ENCODE assay signal across 11 cellular contexts in the genomic region with DNA sequence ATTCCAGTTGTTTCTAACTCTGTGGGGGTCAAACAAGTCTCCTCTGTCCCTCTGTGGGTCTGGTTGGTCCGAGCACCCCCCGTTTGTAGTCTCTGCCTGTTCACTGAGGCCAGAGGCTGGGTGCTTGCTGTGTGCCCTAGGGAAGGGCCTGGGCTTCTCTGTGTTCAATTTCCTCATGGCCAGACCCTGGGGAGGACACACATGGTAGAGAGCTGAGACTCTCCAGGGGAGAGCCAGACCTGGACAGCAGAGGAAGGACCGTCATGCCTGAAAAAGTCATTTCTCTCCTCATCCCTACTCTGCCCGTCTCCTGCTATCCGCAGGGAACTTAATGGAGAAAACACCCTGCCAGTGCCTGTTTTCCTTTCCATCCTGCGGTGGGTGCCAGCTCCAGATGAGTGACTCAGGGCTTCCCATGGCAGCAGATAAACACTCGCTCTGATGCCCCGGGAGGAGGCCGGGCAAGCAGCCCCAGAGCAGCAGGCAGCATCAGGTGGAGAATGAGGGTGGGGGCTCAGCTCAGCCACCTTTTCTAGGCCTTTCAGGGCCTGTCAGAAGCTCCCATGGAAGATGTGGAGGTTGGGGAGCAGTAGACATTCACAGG. TPM values are rescaled to one million over a fixed set of nuclear protein-coding genes. Genes with fewer than 3 reads are reported as not detected.
A peak's percentile ranks its signal among the peaks of the same experiment; 100 is the strongest.
DNase-seq lines count a peak whose midpoint lies in the region; ATAC-seq and TF ChIP-seq lines count a peak whose summit lies in the region.
"Had no signal": no experiment of that assay in that cellular context is flagged by ENCODE, and none has a peak within 500 bp of the region (broad histone marks: within the 10 kb centered on the region; RNA-seq: fewer than 3 reads in every experiment).

No MANE protein-coding gene starts in this region.

- H3K27me3 Mint-ChIP-seq in chondrocyte (ENCODE audit: low read depth), result no peaks in the 10 kb centered on the region
- H3K27me3 Mint-ChIP-seq: stimulated activated naive CD8-positive, alpha-beta T cell treated with anti-CD3 and anti-CD28 coated beads, Interleukin-15, Interleukin-2, amounts not matched to agents 100 ng/mL and 50 ng/mL, for 24 hours had no signal

- no peak for TF ChIP-seq EP300 in upper lobe of left lung (IDR thresholded peaks at IDR 0.05)

- H3K9me1 ChIP-seq in IMR-90 (ENCODE audit: insufficient read depth, low read length), result peaks cover 17% of the 10 kb centered on the region

- H2BK12ac ChIP-seq in mesenchymal stem cell (ENCODE audit: low read length in 2 of 2), result peak overlapping the region; percentile 88 to 95

- H2AK9ac ChIP-seq in IMR-90 (replicated peaks; ENCODE audit: low read depth, low read length, poor library complexity), result peak overlapping the region; percentile 84

- WGBS in IMR-90 (ENCODE audit: extremely low coverage in 2 of 2, insufficient read length in 1 of 2), 2 experiments, result 80% methylated on average over 4 of the region's 9 CpGs; no CpG with 5 or more reads in 1 of the 2 experiments
- WGBS in mesenchymal stem cell, result 89% methylated on average over 9 of the region's 9 CpGs
- 86 to 88% methylated on average over 8 to 9 of the region's 9 CpGs for WGBS in upper lobe of left lung, 2 donors

- H2AFZ ChIP-seq in IMR-90 (replicated peaks; ENCODE audit: low read length, poor library complexity), result peak overlapping the region; percentile 74
- no peak overlapping the region for H2AFZ ChIP-seq in mesenchymal stem cell (ENCODE audit: low read depth, low read length)

- DNase-seq in ACHN (peak; percentile 80), IMR-90 (peak; percentile 37), chondrocyte (ENCODE audit: low spot score) (no peak), mesenchymal stem cell (peak; percentile 51), upper lobe of left lung (no peak), UCSD-AML1 (lab: John Stamatoyannopoulos, UW; ENCODE audit: unreplicated experiment) (no peak)
- DNase-seq: effector memory CD8-positive, alpha-beta T cell had no signal

- no peak overlapping the region for H3K23ac ChIP-seq in IMR-90 (ENCODE audit: low read depth, low read length)
- no peak overlapping the region for H3K23ac ChIP-seq in mesenchymal stem cell (ENCODE audit: low read length in 2 of 2)

- TF ChIP-seq CTCF in IMR-90 (conservative IDR thresholded peaks at IDR 0.05; ENCODE audit: low read depth, low read length) (no peak), chondrocyte (IDR thresholded peaks at IDR 0.05) (no peak), upper lobe of left lung (IDR thresholded peaks at IDR 0.05) (no peak)

- H2BK20ac ChIP-seq in IMR-90 (ENCODE audit: low read depth, low read length), result peak overlapping the region; percentile 73

- H3K4me1 ChIP-seq in IMR-90 (ENCODE audit: control insufficient read depth, insufficient read depth, low read length) (peaks cover 18% of the 10 kb centered on the region), mesenchymal stem cell (ENCODE audit: control insufficient read depth, insufficient read depth, low read depth, low read length) (peaks cover 27% of the 10 kb centered on the region), upper lobe of left lung (peaks cover 15 to 23% (median 21%) of the 10 kb centered on the region in 4 donors)

- peak overlapping the region; percentile 89 for H3K4ac ChIP-seq in IMR-90 (ENCODE audit: low read depth, low read length)
- peak overlapping the region; percentile 86 to 91 for H3K4ac ChIP-seq in mesenchymal stem cell (ENCODE audit: low read depth in 1 of 2, low read length in 2 of 2)

- H3K56ac ChIP-seq in IMR-90 (ENCODE audit: extremely low read depth, insufficient read depth, low read length), result no peak overlapping the region

- peaks cover 2% of the 10 kb centered on the region for H3K36me3 Mint-ChIP-seq in chondrocyte (ENCODE audit: low read depth)

- H2BK15ac ChIP-seq in IMR-90 (ENCODE audit: low read depth, low read length), result peak overlapping the region; percentile 77; the same call in 2 of the 3 replicates
- peak overlapping the region; percentile 94 for H2BK15ac ChIP-seq in mesenchymal stem cell (ENCODE audit: low read depth, poor library complexity, severe bottlenecking)

- H2BK5ac ChIP-seq in IMR-90 (ENCODE audit: low read depth, low read length, poor library complexity, severe bottlenecking), result no peak overlapping the region
- no peak overlapping the region for H2BK5ac ChIP-seq in mesenchymal stem cell (ENCODE audit: low read depth, low read length, poor library complexity, severe bottlenecking)

- H4K5ac ChIP-seq in IMR-90 (ENCODE audit: low read depth, low read length), result peak overlapping the region; percentile 39; the same call in 1 of the 2 replicates

- peak overlapping the region; percentile 74 for H3K14ac ChIP-seq in IMR-90 (replicated peaks; ENCODE audit: low read depth, low read length)
- H3K14ac ChIP-seq in mesenchymal stem cell (ENCODE audit: low read length in 2 of 2), result peak overlapping the region in 1 of 2 experiments; percentile 62

- no peaks in the 10 kb centered on the region for H3K9me3 Mint-ChIP-seq in chondrocyte (ENCODE audit: low read depth)
- H3K9me3 Mint-ChIP-seq: effector memory CD8-positive, alpha-beta T cell; stimulated activated naive CD8-positive, alpha-beta T cell treated with anti-CD3 and anti-CD28 coated beads, Interleukin-15, Interleukin-2, amounts not matched to agents 100 ng/mL and 50 ng/mL, for 24 hours had no signal

- TF ChIP-seq POLR2A in IMR-90 (IDR thresholded peaks at IDR 0.05; ENCODE audit: low read depth, low read length), result no peak
- no peak for TF ChIP-seq POLR2A in upper lobe of left lung (IDR thresholded peaks at IDR 0.05)

- H3K36me3 ChIP-seq in IMR-90 (ENCODE audit: control insufficient read depth, insufficient read depth, low read length) (no peaks in the 10 kb centered on the region), mesenchymal stem cell (ENCODE audit: control insufficient read depth in 1 of 2, insufficient read depth in 2 of 2, low read depth in 1 of 2, low read length in 2 of 2) (no peaks in the 10 kb centered on the region), upper lobe of left lung (no peaks in the 10 kb centered on the region)
- H3K36me3 ChIP-seq: left lung had no signal

- peaks cover 49% of the 10 kb centered on the region for H3K4me1 Mint-ChIP-seq in chondrocyte (ENCODE audit: low read depth)

- intact Hi-C loops in IMR-90 (cut with micrococcal nuclease), result no loop called here

- no peak overlapping the region for H3K4me3 ChIP-seq in IMR-90 (ENCODE audit: insufficient read depth, low read depth, low read length)
- no peak overlapping the region for H3K4me3 ChIP-seq in mesenchymal stem cell (ENCODE audit: insufficient read depth in 1 of 2, low read depth in 1 of 2, low read length in 2 of 2)
- no peak overlapping the region for H3K4me3 ChIP-seq in upper lobe of left lung
- H3K4me3 ChIP-seq: left lung had no signal

- ATAC-seq in IMR-90 (ENCODE audit: low read depth) (no peak), upper lobe of left lung (ENCODE audit: low FRiP score in 2 of 2) (no peak), GM19397 (IDR thresholded peaks at IDR 0.05; ENCODE audit: unreplicated experiment) (no peak), GM21737 (IDR thresholded peaks at IDR 0.05; ENCODE audit: unreplicated experiment) (no peak)
- ATAC-seq: effector memory CD8-positive, alpha-beta T cell had no signal

- in situ Hi-C loops in ACHN (cut with HindIII; ENCODE audit: low pct_ligation_motif_present, low pct_unique_long_range_greater_than_20kb, low sequenced_read_pairs) (no loop called here), IMR-90 (cut with MboI; ENCODE audit: low sequenced_read_pairs) (no loop called here)

- peak overlapping the region; percentile 88 for H2BK120ac ChIP-seq in IMR-90 (ENCODE audit: low read depth, low read length)
- H2BK120ac ChIP-seq in mesenchymal stem cell (ENCODE audit: low read depth, low read length), result peak overlapping the region; percentile 93

- CTCF ChIA-PET in IMR-90 (lab: Yijun Ruan, JAX), result no interaction called here

- peak overlapping the region; percentile 19 for H3K4me3 Mint-ChIP-seq in chondrocyte (ENCODE audit: unreplicated experiment)
- H3K4me3 Mint-ChIP-seq: effector memory CD8-positive, alpha-beta T cell; stimulated activated naive CD8-positive, alpha-beta T cell treated with anti-CD3 and anti-CD28 coated beads, Interleukin-15, Interleukin-2, amounts not matched to agents 100 ng/mL and 50 ng/mL, for 24 hours had no signal

- H4K8ac ChIP-seq in IMR-90 (ENCODE audit: low read depth in 2 of 2, low read length in 2 of 2) (peak overlapping the region; percentile 73 to 75; a peak in 3 of 4 replicates), mesenchymal stem cell (ENCODE audit: low read length) (peak overlapping the region; percentile 81)

- no peak overlapping the region for H3K9ac ChIP-seq in IMR-90 (ENCODE audit: low read depth, low read length)
- peak overlapping the region; percentile 68 for H3K9ac ChIP-seq in mesenchymal stem cell (ENCODE audit: low read length)

- H4K91ac ChIP-seq in IMR-90 (ENCODE audit: insufficient read depth, low read depth, low read length) (peak overlapping the region; percentile 64), mesenchymal stem cell (ENCODE audit: low read length) (peak overlapping the region; percentile 89)

- H3K27me3 ChIP-seq in IMR-90 (ENCODE audit: control insufficient read depth, insufficient read depth, low read length) (no peaks in the 10 kb centered on the region), mesenchymal stem cell (ENCODE audit: control insufficient read depth in 1 of 2, insufficient read depth in 1 of 2, low read length in 2 of 2) (peaks cover 8 to 17% of the 10 kb centered on the region in 2 experiments), upper lobe of left lung (no peaks in the 10 kb centered on the region)
- H3K27me3 ChIP-seq: left lung had no signal

- H3K79me1 ChIP-seq in IMR-90 (ENCODE audit: low read depth in 1 of 2, low read length in 2 of 2) (no peaks in the 10 kb centered on the region; a peak in 1 of 4 replicates), mesenchymal stem cell (replicated peaks; ENCODE audit: low read length, poor library complexity, severe bottlenecking) (no peaks in the 10 kb centered on the region)

- POLR2A ChIA-PET in IMR-90 (lab: Charles Lee; ENCODE audit: unreplicated experiment), result interaction anchor here (0.6 kb wide), 1 partner anchor 77 kb away, joined by 5 read pairs; no protein-coding TSS in a partner anchor

- H3K27ac ChIP-seq in IMR-90 (ENCODE audit: insufficient read depth, low read length) (no peak overlapping the region), mesenchymal stem cell (ENCODE audit: low read length, poor library complexity, severe bottlenecking) (peak overlapping the region; percentile 32), upper lobe of left lung (peak overlapping the region in 1 of 4 donors; percentile 35)

- H3K9me3 ChIP-seq in IMR-90 (ENCODE audit: control insufficient read depth, insufficient read depth, low read length) (no peaks in the 10 kb centered on the region), mesenchymal stem cell (ENCODE audit: control insufficient read depth, low read length) (peaks cover 1% of the 10 kb centered on the region), upper lobe of left lung (no peaks in the 10 kb centered on the region)
- H3K9me3 ChIP-seq: left lung had no signal

- peak overlapping the region; percentile 16; the same call in 1 of the 2 replicates for H3K18ac ChIP-seq in IMR-90 (ENCODE audit: low read depth, low read length)
- peak overlapping the region; percentile 83 to 85 for H3K18ac ChIP-seq in mesenchymal stem cell (ENCODE audit: low read depth in 1 of 2, low read length in 2 of 2)

- no TSS peak for BruUV-seq in IMR-90 (replicated peaks; lab: Mats Ljungman, UMichigan)

- dilution Hi-C loops in IMR-90 (cut with HindIII; ENCODE audit: low sequenced_read_pairs, unreplicated experiment), result no loop called here

- TF ChIP-seq RAD21 in IMR-90 (IDR thresholded peaks at IDR 0.05; ENCODE audit: low read length), result no peak

- H2AK5ac ChIP-seq in IMR-90 (ENCODE audit: low read depth, low read length) (peak overlapping the region; percentile 88), mesenchymal stem cell (ENCODE audit: low read length, severe bottlenecking) (peak overlapping the region; percentile 82)

- peak overlapping the region; percentile 99 for H3K27ac Mint-ChIP-seq in chondrocyte (ENCODE audit: unreplicated experiment)
- H3K27ac Mint-ChIP-seq: effector memory CD8-positive, alpha-beta T cell; stimulated activated naive CD8-positive, alpha-beta T cell treated with anti-CD3 and anti-CD28 coated beads, Interleukin-15, Interleukin-2, amounts not matched to agents 100 ng/mL and 50 ng/mL, for 24 hours had no signal

- H3K4me2 ChIP-seq in IMR-90 (ENCODE audit: low read depth, low read length) (no peak overlapping the region), mesenchymal stem cell (ENCODE audit: low read length, poor library complexity, severe bottlenecking) (no peak overlapping the region)

- H4K20me1 ChIP-seq in IMR-90 (ENCODE audit: insufficient read depth, low read length), result no peaks in the 10 kb centered on the region; the same call in 1 of the 2 replicates

RNA-seq across cellular contexts. Expression of a gene that starts 51.9 kb away (rescaled TPM):
- total RNA-seq in IMR-90 (2012; rRNA removed) (0.54 and 0.83 TPM in 2 replicates), chondrocyte (4.9 to 15.1 TPM (median 6.1 TPM) in 3 replicates), upper lobe of left lung (10 to 100 TPM in 1 of 6 donors, 1 to 10 TPM in 5; 3.9 to 11.0 (median 5.1) TPM)
- polyA plus RNA-seq in IMR-90 (2012; rRNA removed), result 13.7 and 14.9 TPM in 2 replicates
- 10.8 and 34.1 TPM in 2 replicates for polyA plus RNA-seq in IMR-90 (2012; cell fraction: cytosol; rRNA removed)
- 54.0 and 64.7 TPM in 2 replicates for polyA plus RNA-seq in IMR-90 (2012; cell fraction: nucleus; rRNA removed; ENCODE audit: low replicate concordance)
- polyA plus RNA-seq in mesenchymal stem cell (2013, experiment 1 of 2), result 36.2 TPM
- 36.0 TPM for polyA plus RNA-seq in mesenchymal stem cell (2013, experiment 2 of 2)

Comparison
In these comparisons a context has a peak if more than half of its experiments do, and no peak if none do; other contexts are left out.
1. DNase-seq: peak in ACHN (single experiment), IMR-90 (single experiment) and mesenchymal stem cell (single experiment); none in chondrocyte (single experiment), upper lobe of left lung (0 of 2) and UCSD-AML1 (single experiment).